20 cellular contexts compared by ENCODE assay signal in the genomic region with DNA sequence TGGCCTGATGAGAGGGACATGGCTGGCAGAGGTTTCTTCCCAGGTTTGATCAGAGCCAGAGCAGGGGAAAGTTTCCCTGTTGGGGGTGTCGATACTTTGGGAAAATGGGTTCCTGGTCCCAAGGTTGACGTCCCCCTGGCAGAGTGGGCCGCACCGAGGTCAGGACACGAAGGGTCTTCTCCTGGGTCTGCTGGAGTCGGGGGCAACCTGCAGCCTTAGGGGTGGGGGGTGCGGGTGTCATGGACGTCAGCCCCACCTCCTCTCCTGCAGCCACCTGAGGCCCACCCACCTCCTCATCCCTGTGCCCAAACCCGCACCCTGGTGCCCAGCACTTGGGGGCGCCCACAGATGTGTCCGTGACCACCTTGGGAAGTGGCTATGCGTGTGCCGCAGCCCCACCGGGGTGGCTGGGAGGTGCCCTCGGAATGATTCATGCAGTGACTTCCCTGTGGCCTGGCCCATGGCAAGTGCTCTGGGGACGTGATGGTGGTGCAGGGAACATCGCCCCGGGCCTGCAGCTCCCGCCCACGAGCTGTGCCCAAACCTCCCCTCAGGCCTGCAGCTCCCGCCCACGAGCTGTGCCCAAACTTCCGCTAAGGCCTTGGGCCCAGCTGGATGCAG.
"Had no signal": no experiment of that assay in that cellular context is flagged by ENCODE, and none has a peak within 500 bp of the region (broad histone marks: within the 10 kb centered on the region; RNA-seq: fewer than 3 reads in every experiment).

No MANE protein-coding gene starts in this region.

- H3K4me1 ChIP-seq: left lung, pancreas, uterus had no signal

- H3K36me3 ChIP-seq: heart right ventricle, left lung, pancreas, tibial artery, uterus had no signal

- DNase-seq: activated CD4-positive, alpha-beta memory T cell treated with anti-CD3 and anti-CD28 coated beads, Interleukin-2, amount 10 ng/mL, durations not matched to agents 7 days and 5 days; activated CD4-positive, alpha-beta T cell treated with anti-CD3 and anti-CD28 coated beads for 1 hour; activated gamma-delta T cell treated with Interleukin-2 at 50 U/mL for 16 hours; activated naive CD8-positive, alpha-beta T cell treated with anti-CD3 and anti-CD28 coated beads, Interleukin-2, amount 50 U/mL, for 24 hours; activated T-cell treated with anti-CD3 and anti-CD28 coated beads, Interleukin-2, amount 50 U/mL, for 72 hours; effector CD4-positive, alpha-beta T cell; foreskin melanocyte; mesendoderm; retina; T-helper 9 cell; tibial artery; uterus had no signal

- H3K4me3 ChIP-seq: left lung, pancreas, smooth muscle cell, uterus had no signal

- H3K9me3 ChIP-seq: pancreas, uterus had no signal

- H3K4me2 ChIP-seq: smooth muscle cell had no signal

- FAIRE-seq: astrocyte, endothelial cell of umbilical vein, islet of Langerhans, pancreas had no signal

- H3K27ac ChIP-seq: coronary artery, left lung, pancreas, tibial artery, uterus had no signal
